17 cellular contexts compared by ENCODE assay signal in the genomic region with DNA sequence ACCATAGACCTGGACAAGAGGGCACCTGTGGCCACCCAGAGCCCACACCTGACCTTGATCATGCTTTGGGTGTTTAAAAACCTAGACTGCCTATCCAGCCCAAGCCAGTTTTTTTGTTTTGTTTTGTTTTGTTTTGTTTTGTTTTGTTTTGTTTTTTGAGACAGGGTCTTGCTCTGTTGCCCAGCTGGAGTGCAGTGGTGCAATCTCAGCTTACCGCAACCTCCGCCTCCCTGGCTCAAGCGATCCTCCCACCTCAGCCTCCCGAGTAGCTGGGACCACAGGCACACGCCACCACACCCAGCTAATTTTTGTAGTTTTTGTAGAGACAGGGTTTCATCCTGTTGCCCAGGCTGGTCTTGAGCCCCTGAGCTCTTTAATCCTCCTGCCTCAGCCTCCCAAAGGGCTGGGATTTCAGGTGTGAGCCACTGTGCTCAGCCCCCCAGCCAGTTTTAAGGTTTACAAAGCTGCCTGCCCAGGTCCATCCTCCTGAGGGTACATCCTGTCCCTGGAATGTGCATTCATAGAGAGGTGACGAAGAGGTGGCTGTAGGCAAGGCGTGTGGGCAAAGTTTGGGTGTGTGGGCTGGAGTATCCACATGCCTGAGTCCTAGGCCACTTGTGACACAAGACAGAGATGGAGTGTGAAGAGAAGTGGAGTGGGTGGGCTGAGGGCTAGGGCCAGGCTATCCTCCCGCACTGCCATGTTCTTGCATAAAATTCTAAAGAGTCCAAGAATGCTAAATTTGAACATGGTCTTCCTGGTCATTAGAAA. TPM values are rescaled to one million over a fixed set of nuclear protein-coding genes. Genes with fewer than 3 reads are reported as not detected.
DNase-seq lines count a peak whose midpoint lies in the region; ATAC-seq and TF ChIP-seq lines count a peak whose summit lies in the region.
"Had no signal": no experiment of that assay in that cellular context is flagged by ENCODE, and none has a peak within 500 bp of the region (broad histone marks: within the 10 kb centered on the region; RNA-seq: fewer than 3 reads in every experiment).

No MANE protein-coding gene starts in this region.

- H3K9ac ChIP-seq in mammary epithelial cell (ENCODE audit: insufficient read depth, low read length), result no peak overlapping the region

- H3K36me3 ChIP-seq in mammary epithelial cell (ENCODE audit: insufficient read depth, low read length) (no peaks in the 10 kb centered on the region), upper lobe of right lung (no peaks in the 10 kb centered on the region), ovary (no peaks in the 10 kb centered on the region)
- no peaks in the 10 kb centered on the region for H3K36me3 ChIP-seq in CD4-positive, alpha-beta memory T cell (ENCODE audit: insufficient read depth, low read length)
- H3K36me3 ChIP-seq: BE2C had no signal

- H3K27ac ChIP-seq in mammary epithelial cell (ENCODE audit: insufficient read depth, low read depth, low read length) (peak overlapping the region; percentile 46), upper lobe of right lung (peak overlapping the region; percentile 51), ovary (no peak overlapping the region)
- no peak overlapping the region for H3K27ac ChIP-seq in CD4-positive, alpha-beta memory T cell (ENCODE audit: low read depth, low read length)
- H3K27ac ChIP-seq: SK-N-MC had no signal

- no peak for DNase-seq in mammary epithelial cell
- DNase-seq in naive B cell, result no peak
- no peak for DNase-seq in upper lobe of right lung
- no peak for DNase-seq in ovary
- no peak for DNase-seq in NCI-H146 (lab: John Stamatoyannopoulos, UW)
- DNase-seq in CD4-positive, alpha-beta memory T cell, result no peak
- DNase-seq: BE2C; CD8-positive, alpha-beta memory T cell; H9; Kasumi-1; NCI-H1436; NCI-H2081 treated with DMSO at 0.1 percent for 48 hours; NCI-H526 treated with DMSO at 0.1 percent for 48 hours; NK-92 treated with Interleukin-12 subunit alpha and Interleukin-12 subunit beta, amount 100 ng/mL, for 24 hours had no signal

- no peak for TF ChIP-seq POLR2A in ovary (IDR thresholded peaks at IDR 0.05)

- H2AFZ ChIP-seq in mammary epithelial cell (ENCODE audit: low read depth, low read length), result peak overlapping the region; percentile 25

- ATAC-seq in naive B cell (ENCODE audit: low read depth in 2 of 2) (no peak), upper lobe of right lung (no peak)
- ATAC-seq: HepG2 had no signal

- H3K4me1 ChIP-seq in mammary epithelial cell (ENCODE audit: insufficient read depth, low read length), result peaks cover 64% of the 10 kb centered on the region
- H3K4me1 ChIP-seq in upper lobe of right lung, result peaks cover 35% of the 10 kb centered on the region
- H3K4me1 ChIP-seq in ovary (ENCODE audit: insufficient read depth), result peaks cover 11% of the 10 kb centered on the region
- H3K4me1 ChIP-seq in CD4-positive, alpha-beta memory T cell (ENCODE audit: insufficient read depth, low read length), result peaks cover 29% of the 10 kb centered on the region
- H3K4me1 ChIP-seq: BE2C had no signal

- TF ChIP-seq CTCF in mammary epithelial cell (conservative IDR thresholded peaks at IDR 0.05 in 1 of 2, IDR thresholded peaks at IDR 0.05 in 1 of 2; ENCODE audit: extremely low read depth in 1 of 2, insufficient read depth in 1 of 2, low read depth in 1 of 2, low read length in 2 of 2), result no peak
- no peak for TF ChIP-seq CTCF in upper lobe of right lung (IDR thresholded peaks at IDR 0.05)
- no peak for TF ChIP-seq CTCF in ovary (IDR thresholded peaks at IDR 0.05)

- H3K4me3 ChIP-seq in mammary epithelial cell (replicated peaks in 1 of 3; ENCODE audit: insufficient read depth in 1 of 3, low read depth in 2 of 3, low read length in 3 of 3) (no peak overlapping the region), upper lobe of right lung (no peak overlapping the region), ovary (no peak overlapping the region)
- H3K4me3 ChIP-seq in CD4-positive, alpha-beta memory T cell (ENCODE audit: low read length in 2 of 2), result no peak overlapping the region
- H3K4me3 ChIP-seq: SK-N-MC had no signal

- POLR2A ChIA-PET in CD4-positive, alpha-beta memory T cell (lab: Charles Lee; ENCODE audit: partially characterized antibody), result interaction anchor here (1.3 to 18.5 kb wide), 4 partner anchors 7 to 52 kb away, joined by 3 to 397 read pairs (median 153); no protein-coding TSS in a partner anchor

- H3K9me3 Mint-ChIP-seq in IgD-negative memory B cell, result no peaks in the 10 kb centered on the region
- no peaks in the 10 kb centered on the region for H3K9me3 Mint-ChIP-seq in naive B cell
- H3K9me3 Mint-ChIP-seq in CD4-positive, alpha-beta memory T cell, result no peaks in the 10 kb centered on the region
- H3K9me3 Mint-ChIP-seq: CD8-positive, alpha-beta memory T cell; H9 had no signal

- H3K4me3 Mint-ChIP-seq in IgD-negative memory B cell (peak overlapping the region in 3 of 4 donors; percentile 3 to 97 (median 44)), naive B cell (peak overlapping the region in 3 of 8 donors; percentile 14 to 70 (median 61))
- no peak overlapping the region for H3K4me3 Mint-ChIP-seq in CD4-positive, alpha-beta memory T cell
- H3K4me3 Mint-ChIP-seq: H9 had no signal

- H3K4me1 Mint-ChIP-seq in IgD-negative memory B cell, result peaks cover 26 to 36% (median 35%) of the 10 kb centered on the region in 3 donors
- H3K4me1 Mint-ChIP-seq in naive B cell, result peaks cover 46 to 84% (median 71%) of the 10 kb centered on the region in 3 donors
- H3K4me1 Mint-ChIP-seq in CD4-positive, alpha-beta memory T cell, result peaks cover 21 to 71% (median 39%) of the 10 kb centered on the region in 4 donors

- H3K27ac Mint-ChIP-seq in IgD-negative memory B cell (peak overlapping the region in 2 of 3 donors; percentile 52 to 60), naive B cell (peak overlapping the region in 4 of 6 donors; percentile 47 to 87 (median 78))
- peak overlapping the region in 3 of 7 donors; percentile 46 to 96 (median 72) for H3K27ac Mint-ChIP-seq in CD4-positive, alpha-beta memory T cell
- H3K27ac Mint-ChIP-seq: H9 had no signal

- H3K27me3 ChIP-seq in mammary epithelial cell (ENCODE audit: insufficient read depth, low read length) (no peaks in the 10 kb centered on the region), upper lobe of right lung (no peaks in the 10 kb centered on the region), ovary (no peaks in the 10 kb centered on the region)
- no peaks in the 10 kb centered on the region for H3K27me3 ChIP-seq in CD4-positive, alpha-beta memory T cell (ENCODE audit: insufficient read depth, low read length)
- H3K27me3 ChIP-seq: BE2C had no signal

- in situ Hi-C loops in mammary epithelial cell (cut with MboI; ENCODE audit: low sequenced_read_pairs in 2 of 2), result loop anchor here (5.0 kb wide), 1 partner anchor 50 kb away; no protein-coding TSS in a partner anchor

- CTCF ChIA-PET in mammary epithelial cell (lab: Charles Lee; ENCODE audit: low non-redundant PET), result interaction anchor here (1.1 kb wide), 1 partner anchor 55 kb away, joined by 3 read pairs; no protein-coding TSS in a partner anchor
- CTCF ChIA-PET in CD4-positive, alpha-beta memory T cell (lab: Charles Lee; ENCODE audit: partially characterized antibody), result interaction anchor here (0.7 to 22.2 kb wide), 7 partner anchors 7 to 349 kb away, joined by 3 to 699 read pairs (median 17); a partner anchor contains a TSS

- dilution Hi-C loops in mammary epithelial cell (cut with HindIII; ENCODE audit: low sequenced_read_pairs), result no loop called here

- H3K27me3 Mint-ChIP-seq in IgD-negative memory B cell, result peaks cover 1% of the 10 kb centered on the region
- H3K27me3 Mint-ChIP-seq in naive B cell, result no peaks in the 10 kb centered on the region
- H3K27me3 Mint-ChIP-seq in CD4-positive, alpha-beta memory T cell, result no peaks in the 10 kb centered on the region
- H3K27me3 Mint-ChIP-seq: CD8-positive, alpha-beta memory T cell had no signal

- peaks cover 2% of the 10 kb centered on the region for H3K36me3 Mint-ChIP-seq in IgD-negative memory B cell
- H3K36me3 Mint-ChIP-seq in naive B cell, result no peaks in the 10 kb centered on the region
- H3K36me3 Mint-ChIP-seq in CD4-positive, alpha-beta memory T cell, result peaks cover 0 to 6% of the 10 kb centered on the region in 2 donors

- WGBS in mammary epithelial cell (ENCODE audit: low coverage, missing lambda C conversion rate), result 65% methylated on average over 7 of the region's 8 CpGs
- 95 to 96% (median 96%) methylated on average over 8 of the region's 8 CpGs for WGBS in ovary, 3 donors

- H3K9me3 ChIP-seq in mammary epithelial cell (replicated peaks; ENCODE audit: insufficient read depth, low read length), result no peaks in the 10 kb centered on the region
- H3K9me3 ChIP-seq in upper lobe of right lung, result no peaks in the 10 kb centered on the region
- H3K9me3 ChIP-seq in ovary, result no peaks in the 10 kb centered on the region
- no peaks in the 10 kb centered on the region for H3K9me3 ChIP-seq in CD4-positive, alpha-beta memory T cell (ENCODE audit: control insufficient read depth in 1 of 2, low read length in 2 of 2)
- H3K9me3 ChIP-seq: BE2C had no signal

- H3K79me2 ChIP-seq in mammary epithelial cell (ENCODE audit: insufficient read depth, low read length), result peaks cover 17% of the 10 kb centered on the region

- BruUV-seq in mammary epithelial cell (replicated peaks; lab: Mats Ljungman, UMichigan), result no TSS peak

- no peak for TF ChIP-seq EP300 in ovary (IDR thresholded peaks at IDR 0.05)

- H4K20me1 ChIP-seq in mammary epithelial cell (ENCODE audit: insufficient read depth, low read length), result no peaks in the 10 kb centered on the region

- intact Hi-C loops in mammary epithelial cell (cut with micrococcal nuclease) (loop anchor here (10.0 kb wide), 2 partner anchors 163 to 543 kb away; a partner anchor contains a TSS), upper lobe of right lung (cut with DNase I) (no loop called here), ovary (cut with DNase I) (loop anchor here in 1 of 4 donors (2.0 kb wide), 1 partner anchor 53 kb away; no protein-coding TSS in a partner anchor)
- intact Hi-C loops in CD4-positive, alpha-beta memory T cell (cut with micrococcal nuclease), result loop anchor here (10.0 kb wide), 2 partner anchors 583 to 783 kb away; a partner anchor contains a TSS

- peak overlapping the region; percentile 56 for H3K4me2 ChIP-seq in mammary epithelial cell (ENCODE audit: insufficient read depth, low read depth, low read length)

RNA-seq across cellular contexts. Expression of a gene that starts 3.3 kb away (rescaled TPM):
- 544 TPM for polyA plus RNA-seq in IgD-negative memory B cell
- total RNA-seq in mammary epithelial cell, result 100 to 1,000 TPM in 1 of 2 donors, 10 to 100 TPM in 1; 38.8 to 309 TPM
- 232 TPM for polyA plus RNA-seq in mammary epithelial cell
- polyA minus RNA-seq in mammary epithelial cell, result 109 TPM
- polyA plus RNA-seq in naive B cell (ENCODE audit: low read depth in 6 of 6), result 100 to 1,000 TPM; 146 to 292 (median 225) TPM
- total RNA-seq in upper lobe of right lung, result 144 TPM
- total RNA-seq in ovary, result 10 to 100 TPM in 6 of 7 donors, 1 to 10 TPM in 1; 6.9 to 74.9 (median 39.1) TPM
- polyA plus RNA-seq in ovary, result 10 to 100 TPM; 15.6 to 28.3 TPM
- total RNA-seq in CD4-positive, alpha-beta memory T cell, result 100 to 1,000 TPM; 130 to 133 TPM
- 100 to 1,000 TPM; 250 to 260 TPM for polyA plus RNA-seq in CD4-positive, alpha-beta memory T cell
- total RNA-seq: HepG2 had no signal

Comparison
In these comparisons a context has a peak if more than half of its experiments do, and no peak if none do; other contexts are left out.
1. H3K4me3 Mint-ChIP-seq: peak in IgD-negative memory B cell (3 of 4); none in CD4-positive, alpha-beta memory T cell (0 of 8).
2. H3K27ac ChIP-seq: peak in mammary epithelial cell (single experiment) and upper lobe of right lung (single experiment); none in ovary (0 of 2) and CD4-positive, alpha-beta memory T cell (single experiment).